ENCODE assay signal across 21 cellular contexts in the genomic region with DNA sequence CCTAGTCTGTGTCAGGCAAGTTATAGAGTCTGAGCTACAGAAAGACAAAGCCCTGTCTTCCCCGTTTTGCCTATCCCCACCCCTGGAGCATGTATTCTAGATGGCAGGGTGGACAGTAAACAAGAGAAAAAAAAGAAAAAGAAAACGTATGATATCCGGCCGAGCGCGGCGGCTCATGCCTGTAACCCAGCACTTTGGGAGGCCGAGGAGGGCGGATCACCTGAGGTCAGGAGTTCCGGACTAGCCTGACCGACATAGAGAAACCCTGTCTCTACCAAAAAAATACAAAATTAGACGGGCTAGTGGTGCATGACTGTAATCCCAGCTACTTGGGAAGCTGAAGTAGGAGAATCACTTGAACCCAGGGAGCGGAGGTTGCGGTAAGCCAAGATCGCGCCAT.
DNase-seq lines count a peak whose midpoint lies in the region; ATAC-seq, FAIRE-seq and TF ChIP-seq lines count a peak whose summit lies in the region.
"Had no signal": no experiment of that assay in that cellular context is flagged by ENCODE, and none has a peak within 500 bp of the region (broad histone marks: within the 10 kb centered on the region; RNA-seq: fewer than 3 reads in every experiment).

No MANE protein-coding gene starts in this region.

- H3K27ac ChIP-seq in endothelial cell of umbilical vein (ENCODE audit: insufficient read depth, low read depth, low read length) (no peak overlapping the region), osteoblast (ENCODE audit: low read depth, low read length) (no peak overlapping the region)
- H3K27ac ChIP-seq: 22Rv1; A549; BLaER1 treated with 17β-estradiol and CSF1 and Interleukin-3, amounts not matched to agents 10 nM and 100 nM; C4-2B had no signal

- dilution Hi-C loops in endothelial cell of umbilical vein (cut with MboI; ENCODE audit: extremely low pct_ligation_motif_present, low sequenced_read_pairs), result no loop called here

- CTCF ChIA-PET in endothelial cell of umbilical vein (lab: Charles Lee), result no interaction called here

- H3K4me2 ChIP-seq in endothelial cell of umbilical vein (ENCODE audit: insufficient read depth, low read length), result no peak overlapping the region
- no peak overlapping the region for H3K4me2 ChIP-seq in osteoblast (ENCODE audit: insufficient read depth, low read length)
- H3K4me2 ChIP-seq: A549; BLaER1 treated with 17β-estradiol and CSF1 and Interleukin-3, amounts not matched to agents 10 nM and 100 nM had no signal

- POLR2A ChIA-PET in endothelial cell of umbilical vein (lab: Charles Lee), result no interaction called here

- intact Hi-C loops in endothelial cell of umbilical vein (cut with micrococcal nuclease), result no loop called here

- H4K20me1 ChIP-seq in endothelial cell of umbilical vein (replicated peaks; ENCODE audit: control insufficient read depth, extremely low read depth, insufficient read depth, low read length) (no peaks in the 10 kb centered on the region), osteoblast (ENCODE audit: insufficient read depth, low read length) (no peaks in the 10 kb centered on the region)
- H4K20me1 ChIP-seq: BLaER1 treated with 17β-estradiol and CSF1 and Interleukin-3, amounts not matched to agents 10 nM and 100 nM had no signal

- peaks cover 7% of the 10 kb centered on the region for H3K4me1 Mint-ChIP-seq in nephron progenitor cell
- H3K4me1 Mint-ChIP-seq: B cell had no signal

- no peaks in the 10 kb centered on the region for H3K36me3 ChIP-seq in endothelial cell of umbilical vein (ENCODE audit: control insufficient read depth in 2 of 2, extremely low read depth in 1 of 2, insufficient read depth in 2 of 2, low read length in 2 of 2)
- H3K36me3 ChIP-seq in osteoblast (ENCODE audit: insufficient read depth, low read length), result no peaks in the 10 kb centered on the region
- H3K36me3 ChIP-seq: BLaER1 treated with 17β-estradiol and CSF1 and Interleukin-3, amounts not matched to agents 10 nM and 100 nM had no signal

- H3K9ac ChIP-seq in endothelial cell of umbilical vein (replicated peaks; ENCODE audit: extremely low read depth, insufficient read depth, low read length), result no peak overlapping the region
- H3K9ac ChIP-seq: BLaER1 treated with 17β-estradiol and CSF1 and Interleukin-3, amounts not matched to agents 10 nM and 100 nM had no signal

- BruUV-seq in endothelial cell of umbilical vein (replicated peaks; lab: Mats Ljungman, UMichigan), result no TSS peak

- H3K9me3 Mint-ChIP-seq in nephron progenitor cell, result no peaks in the 10 kb centered on the region
- H3K9me3 Mint-ChIP-seq: CD4-positive, alpha-beta T cell had no signal

- H3K9me1 ChIP-seq in endothelial cell of umbilical vein (replicated peaks; ENCODE audit: control insufficient read depth, extremely low read depth, insufficient read depth, low read length), result no peaks in the 10 kb centered on the region

- H3K79me2 ChIP-seq in endothelial cell of umbilical vein (ENCODE audit: control insufficient read depth, insufficient read depth, low read length) (no peaks in the 10 kb centered on the region), osteoblast (ENCODE audit: insufficient read depth, low read length) (no peaks in the 10 kb centered on the region)

- H3K4me3 ChIP-seq in endothelial cell of umbilical vein (replicated peaks in 1 of 3; ENCODE audit: insufficient read depth in 1 of 3, low read depth in 1 of 3, low read length in 3 of 3) (no peak overlapping the region), osteoblast (ENCODE audit: insufficient read depth, low read length) (no peak overlapping the region)
- H3K4me3 ChIP-seq: A549; BLaER1 treated with 17β-estradiol and CSF1 and Interleukin-3, amounts not matched to agents 10 nM and 100 nM had no signal

- no peaks in the 10 kb centered on the region for H3K27me3 Mint-ChIP-seq in nephron progenitor cell (ENCODE audit: low read depth, poor library complexity)
- H3K27me3 Mint-ChIP-seq: B cell; CD4-positive, alpha-beta T cell had no signal

- TF ChIP-seq CTCF in endothelial cell of umbilical vein (IDR thresholded peaks at IDR 0.05; ENCODE audit: extremely low read depth in 1 of 2, insufficient read depth in 1 of 2, low read depth in 1 of 2, low read length in 2 of 2) (no peak), nephron progenitor cell (IDR thresholded peaks at IDR 0.05) (no peak), osteoblast (IDR thresholded peaks at IDR 0.05; ENCODE audit: extremely low read depth, low read depth, low read length) (no peak)

- H3K27me3 ChIP-seq in endothelial cell of umbilical vein (ENCODE audit: control insufficient read depth in 2 of 2, insufficient read depth in 2 of 2, low read length in 2 of 2) (no peaks in the 10 kb centered on the region), osteoblast (ENCODE audit: insufficient read depth, low read length) (no peaks in the 10 kb centered on the region)
- H3K27me3 ChIP-seq: BLaER1 treated with 17β-estradiol and CSF1 and Interleukin-3, amounts not matched to agents 10 nM and 100 nM had no signal

- no peaks in the 10 kb centered on the region for H3K36me3 Mint-ChIP-seq in nephron progenitor cell (ENCODE audit: low read depth)
- H3K36me3 Mint-ChIP-seq: CD8-positive, alpha-beta T cell had no signal

- ATAC-seq in GM21381 (IDR thresholded peaks at IDR 0.05; ENCODE audit: unreplicated experiment), result no peak
- ATAC-seq: A549; CD8-positive, alpha-beta T cell had no signal

- no peak overlapping the region for H3K4me3 Mint-ChIP-seq in nephron progenitor cell
- H3K4me3 Mint-ChIP-seq: B cell; CD4-positive, alpha-beta T cell; CD8-positive, alpha-beta T cell had no signal

- FAIRE-seq in endothelial cell of umbilical vein (lab: Jason Lieb, UNC), result peak; percentile 4
- FAIRE-seq: A549, D721Med, G401.6, GM12891, GM19239 had no signal

- no peaks in the 10 kb centered on the region for H3K4me1 ChIP-seq in endothelial cell of umbilical vein (ENCODE audit: control insufficient read depth, extremely low read depth, insufficient read depth, low read length)
- H3K4me1 ChIP-seq in osteoblast (ENCODE audit: insufficient read depth, low read length), result no peaks in the 10 kb centered on the region
- H3K4me1 ChIP-seq: A549; BLaER1 treated with 17β-estradiol and CSF1 and Interleukin-3, amounts not matched to agents 10 nM and 100 nM; Caco-2 had no signal

- H3K9me3 ChIP-seq in endothelial cell of umbilical vein (replicated peaks; ENCODE audit: control insufficient read depth, insufficient read depth, low read length), result no peaks in the 10 kb centered on the region
- H3K9me3 ChIP-seq in osteoblast (ENCODE audit: low read depth, low read length), result no peaks in the 10 kb centered on the region
- H3K9me3 ChIP-seq: A549; BLaER1 treated with 17β-estradiol and CSF1 and Interleukin-3, amounts not matched to agents 10 nM and 100 nM; Caco-2 had no signal

- H3K27ac Mint-ChIP-seq in nephron progenitor cell, result peak overlapping the region; percentile 50
- H3K27ac Mint-ChIP-seq: B cell; CD4-positive, alpha-beta T cell; CD8-positive, alpha-beta T cell had no signal

- H2AFZ ChIP-seq in endothelial cell of umbilical vein (ENCODE audit: low read depth, low read length) (no peak overlapping the region), osteoblast (ENCODE audit: low read length) (no peak overlapping the region)

- DNase-seq in endothelial cell of umbilical vein (ENCODE audit: low read depth, low spot score) (no peak), nephron progenitor cell (no peak), osteoblast (ENCODE audit: insufficient read length, low spot score, missing footprints) (peak; percentile 19), NCI-H748 treated with DMSO at 0.1 percent for 48 hours (lab: John Stamatoyannopoulos, UW) (no peak)
- DNase-seq: AML-193; Caco-2; Calu3; CD4-positive, alpha-beta T cell; CD8-positive, alpha-beta T cell; DMS79 treated with DMSO at 0.1 percent for 48 hours; GF-D8 had no signal

- no peak for TF ChIP-seq POLR2A in endothelial cell of umbilical vein (IDR thresholded peaks at IDR 0.05; ENCODE audit: low read depth, low read length)

TF ChIP-seq in endothelial cell of umbilical vein, 7 proteins besides CTCF, POLR2A, EP300 and RAD21:
- TF ChIP-seq JUN (IDR thresholded peaks at IDR 0.05; ENCODE audit: borderline replicate concordance, insufficient read depth, insufficient read length, low read depth) (no peak), GATA2 (IDR thresholded peaks at IDR 0.05; ENCODE audit: insufficient read depth, insufficient read length, low read depth, low read length) (no peak), POLR2AphosphoS5 (IDR thresholded peaks at IDR 0.05; ENCODE audit: insufficient read depth, low read depth, low read length) (no peak), FOS (IDR thresholded peaks at IDR 0.05; ENCODE audit: borderline replicate concordance, insufficient read depth, low read length) (no peak), MYC (IDR thresholded peaks at IDR 0.05; ENCODE audit: low read depth, low read length) (no peak), EZH2 (IDR thresholded peaks at IDR 0.05; ENCODE audit: borderline replicate concordance, low read depth, low read length, severe bottlenecking) (no peak)
- TF ChIP-seq, protein P1, sequence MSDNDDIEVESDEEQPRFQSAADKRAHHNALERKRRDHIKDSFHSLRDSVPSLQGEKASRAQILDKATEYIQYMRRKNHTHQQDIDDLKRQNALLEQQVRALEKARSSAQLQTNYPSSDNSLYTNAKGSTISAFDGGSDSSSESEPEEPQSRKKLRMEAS (IDR thresholded peaks at IDR 0.05; ENCODE audit: insufficient read depth, insufficient read length), result no peak
